8 cellular contexts compared by ENCODE assay signal in the genomic region with DNA sequence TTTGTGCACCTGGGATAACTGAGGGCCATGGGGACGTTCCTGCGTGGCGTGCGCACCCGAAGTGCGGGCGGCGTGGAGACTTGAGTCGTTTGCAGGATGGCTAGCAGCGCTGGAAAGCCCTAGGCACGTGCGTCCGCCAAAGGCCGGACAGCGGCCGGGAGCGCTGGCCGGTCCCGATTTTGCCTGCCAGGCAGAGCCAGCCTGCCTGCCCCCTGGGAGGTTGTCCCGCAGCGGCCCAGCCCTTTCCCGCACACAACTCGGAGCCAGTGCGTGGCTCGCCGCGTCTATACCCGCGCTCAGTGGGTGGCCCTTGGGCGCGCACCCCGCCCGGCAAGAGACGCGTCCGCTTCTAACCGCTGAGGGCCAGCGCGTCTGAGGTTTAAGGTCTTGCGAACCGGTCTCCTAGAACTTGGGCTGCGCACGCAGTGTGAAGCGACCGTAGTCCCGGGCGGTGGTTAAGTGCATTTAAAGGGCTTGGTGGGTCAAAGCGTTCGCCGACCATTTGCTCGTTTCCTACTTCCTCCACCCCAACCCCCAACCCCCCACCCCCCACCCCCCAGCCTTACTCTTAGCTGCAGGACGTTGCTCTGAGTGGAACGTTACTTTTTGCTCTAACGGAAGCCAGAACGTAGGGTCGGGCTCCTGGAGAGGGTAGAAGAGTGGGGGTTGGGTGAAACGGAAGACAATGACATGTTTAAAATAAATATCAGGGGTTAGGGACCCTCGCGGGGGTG. TPM values are rescaled to one million over a fixed set of nuclear protein-coding genes. Genes with fewer than 3 reads are reported as not detected.
A peak's percentile ranks its signal among the peaks of the same experiment; 100 is the strongest.
DNase-seq lines count a peak whose midpoint lies in the region; ATAC-seq, FAIRE-seq and TF ChIP-seq lines count a peak whose summit lies in the region.

No MANE protein-coding gene starts in this region.

- WGBS in small intestine, 3 donors = 0% methylated on average over 52 to 59 of the region's 59 CpGs

- FAIRE-seq in small intestine (lab: Jason Lieb, UNC) = no peak

- peaks cover 20% of the 10 kb centered on the region for H3K4me1 ChIP-seq in PC-9 (replicated peaks; ENCODE audit: insufficient read depth)
- peaks cover 0 to 2% of the 10 kb centered on the region in 2 donors for H3K4me1 ChIP-seq in small intestine (ENCODE audit: control insufficient read depth in 2 of 2, insufficient read depth in 1 of 2, low read depth in 1 of 2, low read length in 1 of 2)

- H3K9me2 ChIP-seq in PC-9 (ENCODE audit: insufficient read depth) = no peaks in the 10 kb centered on the region

- no peaks in the 10 kb centered on the region for H3K9me3 ChIP-seq in PC-9 (ENCODE audit: insufficient read depth, low read depth)
- H3K9me3 ChIP-seq in small intestine (ENCODE audit: control insufficient read depth, low read depth) = no peaks in the 10 kb centered on the region

- H3K4me3 ChIP-seq in HL-60 (replicated peaks; ENCODE audit: insufficient read depth, low read length) (peak overlapping the region; percentile 83), PC-9 (peak overlapping the region; percentile 97), iPS-11a (ENCODE audit: low read depth, low read length) (peak overlapping the region; percentile 88), small intestine (ENCODE audit: low read depth in 1 of 2, low read length in 2 of 2) (peak overlapping the region; percentile 45 to 70)

- no peaks in the 10 kb centered on the region; the same call in 1 of the 2 replicates for H4K20me1 ChIP-seq in PC-9 (ENCODE audit: insufficient read depth)

- peaks cover 40% of the 10 kb centered on the region for H3K79me2 ChIP-seq in PC-9 (ENCODE audit: low read depth)

- peak; percentile 35 for ATAC-seq in GM19463 (IDR thresholded peaks at IDR 0.05; ENCODE audit: unreplicated experiment)

- TF ChIP-seq CTCF in HL-60 (IDR thresholded peaks at IDR 0.05; ENCODE audit: insufficient read depth, low read length) (no peak), PC-9 (conservative IDR thresholded peaks at IDR 0.05) (no peak)

- BruUV-seq in PC-9 (replicated peaks; lab: Mats Ljungman, UMichigan) = no TSS peak

- peak overlapping the region; percentile 98 for H2AFZ ChIP-seq in PC-9

- POLR2A ChIA-PET in PC-9 (lab: Charles Lee; ENCODE audit: unreplicated experiment) = interaction anchor here (0.5 to 0.8 kb wide), 3 partner anchors 28 to 288 kb away, joined by 3 to 14 read pairs (median 4); no protein-coding TSS in a partner anchor

- H3K27me3 ChIP-seq in HL-60 (ENCODE audit: insufficient read depth, poor library complexity, severe bottlenecking) (no peaks in the 10 kb centered on the region), PC-9 (ENCODE audit: insufficient read depth, low read depth) (no peaks in the 10 kb centered on the region), small intestine (ENCODE audit: control insufficient read depth in 2 of 2, insufficient read depth in 2 of 2, low read length in 2 of 2) (peaks cover 0 to 3% of the 10 kb centered on the region in 2 donors)

- no peaks in the 10 kb centered on the region for H3F3A ChIP-seq in PC-9 (ENCODE audit: insufficient read depth, low read depth)

- intact Hi-C loops in PC-9 (cut with micrococcal nuclease; ENCODE audit: unreplicated experiment) = loop anchor here (10.0 kb wide), 1 partner anchor 330 kb away; no protein-coding TSS in a partner anchor

- peak overlapping the region; percentile 81 for H3K4me2 ChIP-seq in PC-9

- H3K27ac ChIP-seq in HL-60 (replicated peaks) (peak overlapping the region; percentile 100), PC-9 (no peak overlapping the region), small intestine (ENCODE audit: low read depth in 1 of 2, low read length in 1 of 2) (peak overlapping the region; percentile 17 to 63)

- CTCF ChIA-PET in PC-9 (lab: Charles Lee) = interaction anchor here (0.7 kb wide), 1 partner anchor 284 kb away, joined by 12 read pairs; no protein-coding TSS in a partner anchor

- peak; percentile 32 for DNase-seq in DMS53 treated with DMSO at 0.1 percent for 48 hours (lab: John Stamatoyannopoulos, UW; ENCODE audit: unreplicated experiment)
- peak in 1 of 2 experiments; percentile 61 for DNase-seq in HL-60 (ENCODE audit: low read depth in 1 of 2, low spot score in 1 of 2)
- DNase-seq in PC-9 = peak in 1 of 2 experiments; percentile 73
- peak; percentile 10 for DNase-seq in amniotic stem cell (lab: John Stamatoyannopoulos, UW)
- DNase-seq in small intestine = peak; percentile 57
- no peak for DNase-seq in T-helper 9 cell

- H3K36me3 ChIP-seq in PC-9 (ENCODE audit: low read depth) = peaks cover 16% of the 10 kb centered on the region; the same call in 1 of the 2 replicates
- no peaks in the 10 kb centered on the region for H3K36me3 ChIP-seq in small intestine (ENCODE audit: control insufficient read depth in 2 of 2, insufficient read depth in 2 of 2, low read length in 2 of 2)

RNA-seq across cellular contexts. Expression of gene CDCA7, which starts 0.6 kb away (rescaled TPM):
- total RNA-seq in PC-9 (2021) = 26.1 and 34.2 TPM in 2 replicates
- polyA plus RNA-seq in small intestine = 10 to 100 TPM in 1 of 3 donors, 1 to 10 TPM in 2; 4.7 to 51.6 (median 5.1) TPM
